19 cellular contexts compared by ENCODE assay signal in genomic region chr12:127696963-127697362, GRCh38.
DNase-seq lines count a peak whose midpoint lies in the region; ATAC-seq, FAIRE-seq and TF ChIP-seq lines count a peak whose summit lies in the region.
"Had no signal": no experiment of that assay in that cellular context is flagged by ENCODE, and none has a peak within 500 bp of the region (broad histone marks: within the 10 kb centered on the region; RNA-seq: fewer than 3 reads in every experiment).

No MANE protein-coding gene starts in this region.

- H3K56ac ChIP-seq in IMR-90 (ENCODE audit: extremely low read depth, insufficient read depth, low read length) (no peak overlapping the region), H1 (replicated peaks; ENCODE audit: insufficient read length, low read depth, low read length) (peak overlapping the region; percentile 90)

- H3K23me2 ChIP-seq in H1 (ENCODE audit: low read depth, low read length) = peaks cover 8% of the 10 kb centered on the region; the same call in 1 of the 2 replicates

- H3K23ac ChIP-seq in IMR-90 (ENCODE audit: low read depth, low read length) = no peak overlapping the region
- no peak overlapping the region for H3K23ac ChIP-seq in H1 (ENCODE audit: insufficient read length)

- no peak for TF ChIP-seq EP300 in H1 (IDR thresholded peaks at IDR 0.05; ENCODE audit: borderline replicate concordance in 1 of 2, low read depth in 2 of 2, low read length in 2 of 2)

- no peaks in the 10 kb centered on the region for H3K36me3 ChIP-seq in IMR-90 (ENCODE audit: control insufficient read depth, insufficient read depth, low read length)
- H3K36me3 ChIP-seq in H1 (ENCODE audit: control insufficient read depth in 2 of 4, insufficient read depth in 4 of 4, low read length in 3 of 4) = no peaks in the 10 kb centered on the region
- H3K36me3 ChIP-seq: BE2C had no signal

- peaks cover 6% of the 10 kb centered on the region for H3K9me3 ChIP-seq in IMR-90 (ENCODE audit: control insufficient read depth, insufficient read depth, low read length)
- peaks cover 3 to 5% of the 10 kb centered on the region in 2 experiments; a peak in 1 of 4 replicates for H3K9me3 ChIP-seq in H1 (ENCODE audit: insufficient read depth in 2 of 2, low read depth in 1 of 2, low read length in 1 of 2)
- H3K9me3 ChIP-seq: BE2C had no signal

- no peak overlapping the region for H2AFZ ChIP-seq in IMR-90 (replicated peaks; ENCODE audit: low read length, poor library complexity)
- H2AFZ ChIP-seq in H1 (ENCODE audit: low read length) = no peak overlapping the region
- H2AFZ ChIP-seq: GM23338 had no signal

- in situ Hi-C loops in IMR-90 (cut with MboI; ENCODE audit: low sequenced_read_pairs) = no loop called here

- intact Hi-C loops in IMR-90 (cut with micrococcal nuclease) = loop anchor here (10.0 kb wide), 1 partner anchor 1632 kb away; no protein-coding TSS in a partner anchor

- TF ChIP-seq CTCF in IMR-90 (conservative IDR thresholded peaks at IDR 0.05; ENCODE audit: low read depth, low read length) = no peak
- TF ChIP-seq CTCF in H1 (IDR thresholded peaks at IDR 0.05; ENCODE audit: control extremely low read depth in 1 of 3, insufficient read depth in 1 of 3, low read depth in 1 of 3, low read length in 3 of 3) = no peak
- TF ChIP-seq CTCF in foreskin fibroblast (IDR thresholded peaks at IDR 0.05; ENCODE audit: low read depth, low read length) = no peak

- H3K4me3 ChIP-seq in IMR-90 (ENCODE audit: insufficient read depth, low read depth, low read length) (no peak overlapping the region), H1 (ENCODE audit: extremely low read depth in 1 of 4, insufficient read depth in 2 of 4, low read depth in 3 of 4, low read length in 4 of 4) (no peak overlapping the region), foreskin fibroblast (ENCODE audit: low read depth in 1 of 2, low read length in 2 of 2) (no peak overlapping the region)
- H3K4me3 ChIP-seq: GM23338 had no signal

- H3K79me1 ChIP-seq in IMR-90 (ENCODE audit: low read depth in 1 of 2, low read length in 2 of 2) (no peaks in the 10 kb centered on the region), H1 (ENCODE audit: low read depth, low read length) (no peaks in the 10 kb centered on the region)

- POLR2A ChIA-PET in IMR-90 (lab: Charles Lee; ENCODE audit: unreplicated experiment) (no interaction called here), H1 (lab: Charles Lee; ENCODE audit: partially characterized antibody) (no interaction called here)

- H2BK12ac ChIP-seq in H1 (ENCODE audit: low read depth, low read length) = no peak overlapping the region

- H2BK5ac ChIP-seq in IMR-90 (ENCODE audit: low read depth, low read length, poor library complexity, severe bottlenecking) (peak overlapping the region; percentile 58), H1 (ENCODE audit: low read depth, low read length) (no peak overlapping the region)

- DNase-seq in GM12891 (ENCODE audit: insufficient read length, low spot score) (no peak), IMR-90 (no peak), H1 (ENCODE audit: low read depth in 1 of 2, low spot score in 2 of 2) (no peak), urothelium cell line (ENCODE audit: low spot score) (no peak), foreskin fibroblast (no peak), globus pallidus (ENCODE audit: low spot score) (no peak)
- DNase-seq: BE2C; CD4-positive, alpha-beta memory T cell; DMS153; DMS79 treated with DMSO at 0.1 percent for 48 hours; EL; HCEC 1CT; HFFc6; Karpas-422 had no signal

- H3K79me2 ChIP-seq in H1 (ENCODE audit: control insufficient read depth in 1 of 2, insufficient read depth in 2 of 2, low read length in 2 of 2) = no peaks in the 10 kb centered on the region

- H4K8ac ChIP-seq in IMR-90 (ENCODE audit: low read depth in 2 of 2, low read length in 2 of 2) (no peak overlapping the region), H1 (ENCODE audit: extremely low read depth, insufficient read depth, low read length) (no peak overlapping the region)

- ATAC-seq in IMR-90 (ENCODE audit: low read depth) = no peak
- no peak for ATAC-seq in GM21447 (IDR thresholded peaks at IDR 0.05; ENCODE audit: unreplicated experiment)
- ATAC-seq: GM23338 had no signal

- H4K91ac ChIP-seq in IMR-90 (ENCODE audit: insufficient read depth, low read depth, low read length) (no peak overlapping the region), H1 (replicated peaks; ENCODE audit: insufficient read length, low read length) (no peak overlapping the region)

- no peaks in the 10 kb centered on the region for H4K20me1 ChIP-seq in IMR-90 (ENCODE audit: insufficient read depth, low read length)
- H4K20me1 ChIP-seq in H1 (replicated peaks in 1 of 2; ENCODE audit: control insufficient read depth in 1 of 2, insufficient read depth in 2 of 2, low read length in 2 of 2) = peaks cover 0 to 8% of the 10 kb centered on the region in 2 experiments

- H3K27ac ChIP-seq in IMR-90 (ENCODE audit: insufficient read depth, low read length) = no peak overlapping the region
- H3K27ac ChIP-seq in H1 (ENCODE audit: low read depth, low read length) = no peak overlapping the region
- H3K27ac ChIP-seq: C4-2B had no signal

- no peaks in the 10 kb centered on the region for H3K27me3 ChIP-seq in IMR-90 (ENCODE audit: control insufficient read depth, insufficient read depth, low read length)
- H3K27me3 ChIP-seq in H1 (replicated peaks in 1 of 4; ENCODE audit: control insufficient read depth in 3 of 4, extremely low read depth in 1 of 4, insufficient read depth in 3 of 4, low read length in 3 of 4) = no peaks in the 10 kb centered on the region
- H3K27me3 ChIP-seq: BE2C had no signal

- no peak overlapping the region for H3K4ac ChIP-seq in IMR-90 (ENCODE audit: low read depth, low read length)
- H3K4ac ChIP-seq in H1 (replicated peaks; ENCODE audit: insufficient read length, low read depth, low read length) = no peak overlapping the region

- BruUV-seq in IMR-90 (replicated peaks; lab: Mats Ljungman, UMichigan) = no TSS peak

- no peak for TF ChIP-seq RAD21 in IMR-90 (IDR thresholded peaks at IDR 0.05; ENCODE audit: low read length)
- TF ChIP-seq RAD21 in H1 (IDR thresholded peaks at IDR 0.05 in 1 of 2, conservative IDR thresholded peaks at IDR 0.05 in 1 of 2; ENCODE audit: low read depth in 2 of 2, low read length in 2 of 2) = no peak

- CTCF ChIA-PET in IMR-90 (lab: Yijun Ruan, JAX) (no interaction called here), H1 (lab: Charles Lee; ENCODE audit: partially characterized antibody) (no interaction called here)

- no peak overlapping the region for H2AK5ac ChIP-seq in IMR-90 (ENCODE audit: low read depth, low read length)
- H2AK5ac ChIP-seq in H1 (ENCODE audit: low read depth, low read length) = peak overlapping the region; percentile 80; the same call in 1 of the 2 replicates

- H3K4me1 ChIP-seq in IMR-90 (ENCODE audit: control insufficient read depth, insufficient read depth, low read length) (no peaks in the 10 kb centered on the region), H1 (replicated peaks in 1 of 4; ENCODE audit: control insufficient read depth in 3 of 4, insufficient read depth in 4 of 4, low read length in 3 of 4) (no peaks in the 10 kb centered on the region; a peak in 1 of 7 replicates)
- H3K4me1 ChIP-seq: BE2C had no signal

- H2BK15ac ChIP-seq in IMR-90 (ENCODE audit: low read depth, low read length) = no peak overlapping the region
- H2BK15ac ChIP-seq in H1 (ENCODE audit: low read length) = no peak overlapping the region

- no peak overlapping the region for H3K14ac ChIP-seq in IMR-90 (replicated peaks; ENCODE audit: low read depth, low read length)
- H3K14ac ChIP-seq in H1 (ENCODE audit: insufficient read length) = no peak overlapping the region

- FAIRE-seq in GM12891 (lab: Jason Lieb, UNC) = peak; percentile 88
- no peak for FAIRE-seq in H1 (lab: Jason Lieb, UNC)
- FAIRE-seq in urothelium cell line (lab: Jason Lieb, UNC) = peak; percentile 100
- FAIRE-seq: A204.1, G401.6 had no signal

- H3K9ac ChIP-seq in IMR-90 (ENCODE audit: low read depth, low read length) (no peak overlapping the region), H1 (replicated peaks in 1 of 4; ENCODE audit: extremely low read depth in 1 of 4, low read depth in 3 of 4, low read length in 3 of 4) (no peak overlapping the region)

- no peak overlapping the region for H4K5ac ChIP-seq in IMR-90 (ENCODE audit: low read depth, low read length)
- no peak overlapping the region for H4K5ac ChIP-seq in H1 (ENCODE audit: insufficient read length, low read depth, low read length)

- no peaks in the 10 kb centered on the region for H3K9me1 ChIP-seq in IMR-90 (ENCODE audit: insufficient read depth, low read length)

- H2BK120ac ChIP-seq in IMR-90 (ENCODE audit: low read depth, low read length) (no peak overlapping the region), H1 (replicated peaks; ENCODE audit: low read depth, low read length) (no peak overlapping the region)

- no peak for TF ChIP-seq POLR2A in GM12891 (IDR thresholded peaks at IDR 0.05; ENCODE audit: low read depth, low read length)
- TF ChIP-seq POLR2A in IMR-90 (IDR thresholded peaks at IDR 0.05; ENCODE audit: low read depth, low read length) = no peak
- TF ChIP-seq POLR2A in H1 (IDR thresholded peaks at IDR 0.05; ENCODE audit: control extremely low read depth in 1 of 2, low read depth in 2 of 2, low read length in 2 of 2) = no peak

- dilution Hi-C loops in IMR-90 (cut with HindIII; ENCODE audit: low sequenced_read_pairs, unreplicated experiment) = no loop called here

- no peak overlapping the region for H2AK9ac ChIP-seq in IMR-90 (replicated peaks; ENCODE audit: low read depth, low read length, poor library complexity)

- H2BK20ac ChIP-seq in IMR-90 (ENCODE audit: low read depth, low read length) (no peak overlapping the region), H1 (ENCODE audit: low read length) (no peak overlapping the region)

- H3K4me2 ChIP-seq in IMR-90 (ENCODE audit: low read depth, low read length) = no peak overlapping the region
- H3K4me2 ChIP-seq in H1 (ENCODE audit: insufficient read depth in 1 of 2, low read depth in 2 of 2, low read length in 2 of 2) = no peak overlapping the region
- H3K4me2 ChIP-seq: GM23338 had no signal

- H3K18ac ChIP-seq in IMR-90 (ENCODE audit: low read depth, low read length) (no peak overlapping the region), H1 (ENCODE audit: extremely low read depth, low read length) (no peak overlapping the region)

TF ChIP-seq in GM12891, 5 proteins besides CTCF, POLR2A, EP300 and RAD21 (continues in another document):
- TF ChIP-seq SPI1 (IDR thresholded peaks at IDR 0.05; ENCODE audit: low read depth, low read length) = no peak
- no peak for TF ChIP-seq PAX5 (IDR thresholded peaks at IDR 0.05; ENCODE audit: insufficient read depth, low read length, severe bottlenecking)
- no peak for TF ChIP-seq POLR2AphosphoS5 (IDR thresholded peaks at IDR 0.05; ENCODE audit: low read depth, low read length)

TF ChIP-seq in IMR-90, 13 proteins besides CTCF, POLR2A, EP300 and RAD21 (continues in another document):
- TF ChIP-seq MAZ (IDR thresholded peaks at IDR 0.05; ENCODE audit: borderline replicate concordance, low read depth, low read length) = no peak
- no peak for TF ChIP-seq RCOR1 (IDR thresholded peaks at IDR 0.05; ENCODE audit: insufficient replicate concordance, low read length)
- no peak for TF ChIP-seq MXI1 (IDR thresholded peaks at IDR 0.05; ENCODE audit: borderline replicate concordance, low read depth, low read length)

TF ChIP-seq in H1, 55 proteins besides CTCF, POLR2A, EP300 and RAD21:
- TF ChIP-seq SP2 (IDR thresholded peaks at IDR 0.05; ENCODE audit: low read length) = no peak
